ENCODE assay signal across 36 cellular contexts in the genomic region with DNA sequence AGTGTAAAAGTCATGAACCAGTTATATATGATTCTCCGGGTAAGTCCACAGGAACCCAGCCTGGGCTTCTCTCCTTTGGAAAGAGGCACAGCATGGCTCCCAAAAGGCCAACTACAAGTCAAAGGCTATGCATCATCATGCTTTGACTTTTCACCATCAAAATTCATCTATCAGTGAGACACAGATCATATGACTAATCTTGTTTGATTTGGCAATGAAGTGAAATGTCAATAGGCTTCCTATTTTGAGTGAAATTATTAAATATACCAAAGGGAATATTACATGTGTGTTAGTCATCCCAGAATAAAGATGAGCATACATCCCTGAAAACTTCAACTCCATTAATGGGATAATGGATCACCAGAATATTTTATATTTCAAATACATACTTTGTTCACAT.
DNase-seq lines count a peak whose midpoint lies in the region; ATAC-seq, FAIRE-seq and TF ChIP-seq lines count a peak whose summit lies in the region.
"Had no signal": no experiment of that assay in that cellular context is flagged by ENCODE, and none has a peak within 500 bp of the region (broad histone marks: within the 10 kb centered on the region; RNA-seq: fewer than 3 reads in every experiment).

No MANE protein-coding gene starts in this region.

- no peaks in the 10 kb centered on the region for H3K79me2 ChIP-seq in GM23248 (ENCODE audit: insufficient read depth)
- H3K79me2 ChIP-seq: parathyroid adenoma had no signal

- H2AFZ ChIP-seq in GM23248 = no peak overlapping the region
- H2AFZ ChIP-seq: parathyroid adenoma had no signal

- H3K27ac ChIP-seq in A549 (no peak overlapping the region), GM23248 (no peak overlapping the region), brain microvascular endothelial cell (no peak overlapping the region)
- H3K27ac ChIP-seq: parathyroid adenoma, testis, WERI-Rb-1 had no signal

- H3K9me2 ChIP-seq in GM23248 (ENCODE audit: insufficient read depth) = no peaks in the 10 kb centered on the region

- H3K4me3 ChIP-seq in A549 = no peak overlapping the region
- no peak overlapping the region for H3K4me3 ChIP-seq in GM23248
- H3K4me3 ChIP-seq in brain microvascular endothelial cell (ENCODE audit: low read depth, low read length) = no peak overlapping the region
- no peak overlapping the region for H3K4me3 ChIP-seq in fibroblast of mammary gland (ENCODE audit: control insufficient read depth, low read depth, low read length)
- H3K4me3 ChIP-seq: testis had no signal

- TF ChIP-seq CTCF in A549 (IDR thresholded peaks at IDR 0.05) = no peak
- TF ChIP-seq CTCF in brain microvascular endothelial cell (IDR thresholded peaks at IDR 0.05; ENCODE audit: low read depth, low read length, missing control alignments) = no peak
- no peak for TF ChIP-seq CTCF in fibroblast of mammary gland (conservative IDR thresholded peaks at IDR 0.05; ENCODE audit: control insufficient read depth, insufficient read depth, low read depth, low read length)
- TF ChIP-seq CTCF in chondrocyte (IDR thresholded peaks at IDR 0.05) = no peak

- no peak overlapping the region for H3K9ac ChIP-seq in GM23248
- H3K9ac ChIP-seq: parathyroid adenoma had no signal

- ATAC-seq in A549 (peak; percentile 47 to 72; a peak in 4 of 6 replicates), GM19463 (IDR thresholded peaks at IDR 0.05; ENCODE audit: unreplicated experiment) (no peak)
- ATAC-seq in activated naive CD8-positive, alpha-beta T cell treated with anti-CD3 and anti-CD28 coated beads, Interleukin-2, amount 50 U/mL, for 24 hours = no peak
- ATAC-seq: HCT116; left ventricle myocardium superior; Panc1; stimulated activated naive CD8-positive, alpha-beta T cell treated with anti-CD3 and anti-CD28 coated beads, Interleukin-15, Interleukin-2, amounts not matched to agents 100 U/mL and 50 U/mL, for 24 hours had no signal

- no peaks in the 10 kb centered on the region; the same call in 1 of the 2 replicates for H3F3A ChIP-seq in GM23248 (ENCODE audit: insufficient read depth)

- DNase-seq in A549 (ENCODE audit: low read depth in 1 of 2, low spot score in 1 of 2) (peak in 1 of 2 experiments; percentile 7), GM23248 (peak; percentile 12), brain microvascular endothelial cell (peak; percentile 19), fibroblast of mammary gland (ENCODE audit: low read depth) (peak; percentile 83), chondrocyte (ENCODE audit: low spot score) (no peak), HPDE6-E6E7 (ENCODE audit: extremely low spot score) (no peak)
- no peak for DNase-seq in activated naive CD8-positive, alpha-beta T cell treated with anti-CD3 and anti-CD28 coated beads, Interleukin-2, amount 50 U/mL, for 24 hours
- DNase-seq: activated CD4-positive, alpha-beta T cell treated with anti-CD3 and anti-CD28 coated beads for 4 hours; aorta; CD4-positive, alpha-beta memory T cell; DMS 273 treated with DMSO at 0.1 percent for 48 hours; head of caudate nucleus; Kasumi-1; left ventricle myocardium superior; NCI-H1436 treated with DMSO at 0.1 percent for 48 hours; NCI-H226; NCI-H526 treated with DMSO at 0.1 percent for 48 hours; SIG-M5; stimulated activated CD4-positive, alpha-beta T cell treated with anti-CD3 and anti-CD28 coated beads, Interleukin-1b, Interleukin-23, amount 100 ng/mL, for 48 hours; stimulated activated naive CD8-positive, alpha-beta T cell treated with anti-CD3 and anti-CD28 coated beads, Interleukin-15, Interleukin-2, amounts not matched to agents 100 U/mL and 50 U/mL, for 24 hours; SW 1271; T-helper 9 cell; testis; WERI-Rb-1 had no signal

- H3K4me2 ChIP-seq in A549 (peak overlapping the region; percentile 39), GM23248 (ENCODE audit: unreplicated experiment) (no peak overlapping the region)

- H3K36me3 Mint-ChIP-seq in chondrocyte (ENCODE audit: low read depth) = peaks cover 2% of the 10 kb centered on the region
- no peaks in the 10 kb centered on the region for H3K36me3 Mint-ChIP-seq in activated naive CD8-positive, alpha-beta T cell treated with anti-CD3 and anti-CD28 coated beads, Interleukin-2, amount 50 U/mL, for 24 hours (ENCODE audit: low read depth)
- H3K36me3 Mint-ChIP-seq: activated naive CD4-positive, alpha-beta T cell treated with anti-CD3 and anti-CD28 coated beads, Interleukin-2, amount 50 U/mL, for 24 hours; CD4-positive, alpha-beta memory T cell had no signal

- H3K4me1 ChIP-seq in A549 = peaks cover 12% of the 10 kb centered on the region; the same call in 2 of the 3 replicates
- peaks cover 10% of the 10 kb centered on the region; the same call in 1 of the 2 replicates for H3K4me1 ChIP-seq in GM23248 (ENCODE audit: insufficient read depth)
- H3K4me1 ChIP-seq: parathyroid adenoma, testis had no signal

- H3K27me3 ChIP-seq in GM23248 (replicated peaks; ENCODE audit: insufficient read depth) = no peaks in the 10 kb centered on the region
- H3K27me3 ChIP-seq in brain microvascular endothelial cell (replicated peaks) = no peaks in the 10 kb centered on the region
- H3K27me3 ChIP-seq: testis had no signal

- TF ChIP-seq RAD21 in A549 (conservative IDR thresholded peaks at IDR 0.05 in 1 of 2, IDR thresholded peaks at IDR 0.05 in 1 of 2) = no peak

- H3K36me3 ChIP-seq in GM23248 (ENCODE audit: low read depth) (no peaks in the 10 kb centered on the region), brain microvascular endothelial cell (replicated peaks) (no peaks in the 10 kb centered on the region)
- H3K36me3 ChIP-seq: WERI-Rb-1 had no signal

- in situ Hi-C loops in GM23248 (cut with MboI) = no loop called here
- in situ Hi-C loops in brain microvascular endothelial cell (cut with HindIII; ENCODE audit: low pct_ligation_motif_present, low sequenced_read_pairs) = no loop called here

- no peaks in the 10 kb centered on the region for H4K20me1 ChIP-seq in GM23248 (ENCODE audit: insufficient read depth)

- H3K9me3 ChIP-seq in A549 (no peaks in the 10 kb centered on the region), GM23248 (ENCODE audit: low read depth) (no peaks in the 10 kb centered on the region)
- H3K9me3 ChIP-seq: testis had no signal

- POLR2A ChIA-PET in A549 (lab: Yijun Ruan, JAX) = no interaction called here

- TF ChIP-seq POLR2A in A549 (IDR thresholded peaks at IDR 0.05; ENCODE audit: low read length) = no peak

- no peak for TF ChIP-seq EP300 in A549 (IDR thresholded peaks at IDR 0.05)

- peaks cover 3% of the 10 kb centered on the region for H3K4me1 Mint-ChIP-seq in chondrocyte (ENCODE audit: low read depth)
- no peaks in the 10 kb centered on the region for H3K4me1 Mint-ChIP-seq in activated naive CD8-positive, alpha-beta T cell treated with anti-CD3 and anti-CD28 coated beads, Interleukin-2, amount 50 U/mL, for 24 hours
- H3K4me1 Mint-ChIP-seq: activated naive CD4-positive, alpha-beta T cell treated with anti-CD3 and anti-CD28 coated beads, Interleukin-2, amount 50 U/mL, for 24 hours; B cell; CD4-positive, alpha-beta memory T cell; central memory CD8-positive, alpha-beta T cell; neural crest cell had no signal

- no peak overlapping the region for H3K27ac Mint-ChIP-seq in chondrocyte (ENCODE audit: unreplicated experiment)
- H3K27ac Mint-ChIP-seq in activated naive CD8-positive, alpha-beta T cell treated with anti-CD3 and anti-CD28 coated beads, Interleukin-2, amount 50 U/mL, for 24 hours = no peak overlapping the region
- H3K27ac Mint-ChIP-seq: activated naive CD4-positive, alpha-beta T cell treated with anti-CD3 and anti-CD28 coated beads, Interleukin-2, amount 50 U/mL, for 24 hours; activated T-helper 2 cell treated with anti-CD3 and anti-CD28 coated beads, Interferon-gamma antibody, Interleukin-2, Interleukin-4, amounts not matched to agents 10 μg/mL and 5 μg/mL and 100 μg/mL, durations not matched to agents 14 hours and 24 hours and 36 hours; B cell; CD4-positive, alpha-beta memory T cell had no signal

- H3K4me3 Mint-ChIP-seq in chondrocyte (ENCODE audit: unreplicated experiment) = no peak overlapping the region
- no peak overlapping the region for H3K4me3 Mint-ChIP-seq in activated naive CD8-positive, alpha-beta T cell treated with anti-CD3 and anti-CD28 coated beads, Interleukin-2, amount 50 U/mL, for 24 hours
- H3K4me3 Mint-ChIP-seq: activated naive CD4-positive, alpha-beta T cell treated with anti-CD3 and anti-CD28 coated beads, Interleukin-2, amount 50 U/mL, for 24 hours; B cell; CD4-positive, alpha-beta memory T cell; central memory CD8-positive, alpha-beta T cell; neural crest cell had no signal

- no peak for FAIRE-seq in A549 (lab: Jason Lieb, UNC)
- FAIRE-seq: A204.1, GM12892, keratinocyte had no signal

- no peaks in the 10 kb centered on the region for H3K27me3 Mint-ChIP-seq in chondrocyte (ENCODE audit: low read depth)
- H3K27me3 Mint-ChIP-seq in activated naive CD8-positive, alpha-beta T cell treated with anti-CD3 and anti-CD28 coated beads, Interleukin-2, amount 50 U/mL, for 24 hours = no peaks in the 10 kb centered on the region
- H3K27me3 Mint-ChIP-seq: activated naive CD4-positive, alpha-beta T cell treated with anti-CD3 and anti-CD28 coated beads, Interleukin-2, amount 50 U/mL, for 24 hours; B cell; CD4-positive, alpha-beta memory T cell; central memory CD8-positive, alpha-beta T cell had no signal

- CTCF ChIA-PET in A549 (lab: Yijun Ruan, JAX) = no interaction called here

- WGBS in A549 (ENCODE audit: missing lambda C conversion rate) = 14% methylated on average over 1 of the region's 1 CpG
- WGBS in GM23248 (ENCODE audit: low coverage in 1 of 2, low lambda C conversion rate in 2 of 2, missing lambda C conversion rate in 2 of 2), 2 experiments = 95 to 100% methylated on average over 1 of the region's 1 CpG

- H3K9me3 Mint-ChIP-seq in chondrocyte (ENCODE audit: low read depth) = no peaks in the 10 kb centered on the region
- H3K9me3 Mint-ChIP-seq in activated naive CD8-positive, alpha-beta T cell treated with anti-CD3 and anti-CD28 coated beads, Interleukin-2, amount 50 U/mL, for 24 hours = no peaks in the 10 kb centered on the region
- H3K9me3 Mint-ChIP-seq: activated naive CD4-positive, alpha-beta T cell treated with anti-CD3 and anti-CD28 coated beads, Interleukin-2, amount 50 U/mL, for 24 hours; activated T-helper 2 cell treated with anti-CD3 and anti-CD28 coated beads, Interferon-gamma antibody, Interleukin-2, Interleukin-4, amounts not matched to agents 10 μg/mL and 5 μg/mL and 100 μg/mL, durations not matched to agents 14 hours and 24 hours and 36 hours; neural crest cell had no signal

TF ChIP-seq in A549, 52 proteins besides CTCF, POLR2A, EP300 and RAD21 (continues in another document):
- TF ChIP-seq PBX3 (IDR thresholded peaks at IDR 0.05) = no peak
- TF ChIP-seq ESRRA (IDR thresholded peaks at IDR 0.05; ENCODE audit: borderline replicate concordance, low read length) = no peak
- TF ChIP-seq HOXB5 (CRISPR knock-in tag; IDR thresholded peaks at IDR 0.05) = no peak

Comparison
In these comparisons a context has a peak if more than half of its experiments do, and no peak if none do; other contexts are left out.
1. ATAC-seq: peak in A549 (2 of 2); none in GM19463 (single experiment) and activated naive CD8-positive, alpha-beta T cell treated with anti-CD3 and anti-CD28 coated beads, Interleukin-2, amount 50 U/mL, for 24 hours (single experiment).
2. DNase-seq: peak in GM23248 (single experiment), brain microvascular endothelial cell (single experiment) and fibroblast of mammary gland (single experiment); none in chondrocyte (single experiment), HPDE6-E6E7 (single experiment) and activated naive CD8-positive, alpha-beta T cell treated with anti-CD3 and anti-CD28 coated beads, Interleukin-2, amount 50 U/mL, for 24 hours (single experiment).